In the genomic region with DNA sequence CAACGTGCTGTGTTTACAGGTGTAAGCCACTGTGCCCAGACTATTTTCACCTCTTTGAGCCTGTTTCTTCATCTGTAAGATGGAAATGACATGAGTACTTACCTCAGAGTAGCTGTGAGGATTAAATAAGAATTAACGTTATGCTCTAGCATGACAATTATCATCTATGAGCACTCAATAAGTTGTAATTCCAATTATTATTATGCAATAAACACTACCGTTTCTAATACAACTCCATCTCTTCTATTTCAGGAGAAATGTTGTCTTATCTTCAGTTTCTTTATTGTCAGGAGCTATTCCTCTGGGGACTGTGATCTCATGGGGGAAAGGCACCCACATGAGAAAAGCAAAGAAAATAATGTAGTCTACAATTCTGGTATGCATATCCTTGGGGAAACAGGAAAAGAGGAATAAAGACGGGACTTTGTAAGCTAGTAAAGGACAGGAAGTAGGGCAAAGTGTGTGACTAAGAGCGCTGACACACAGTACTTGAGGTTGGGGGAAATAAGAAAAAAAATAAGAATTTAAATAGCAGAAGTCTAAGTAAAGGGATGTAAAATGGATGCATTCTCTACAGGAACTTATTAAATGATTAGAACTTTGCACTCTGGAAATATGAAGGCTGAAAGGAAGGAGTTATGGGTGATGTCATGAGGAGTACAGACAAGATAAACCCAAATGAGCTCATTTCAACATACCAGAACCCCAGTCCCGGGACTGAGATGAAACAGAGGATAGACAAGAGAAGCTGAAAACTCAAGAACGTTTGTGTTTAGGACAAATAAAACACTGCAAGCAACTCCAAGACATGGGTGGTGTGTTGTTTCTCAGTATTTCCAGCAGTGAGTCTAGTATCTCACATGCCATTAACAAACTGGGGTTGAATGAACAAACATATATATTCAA, we compare ENCODE assay signal across 1 cellular context.
TF ChIP-seq lines count a peak whose summit lies in the region.

No MANE protein-coding gene starts in this region.

TF ChIP-seq in HCT116, 20 proteins besides CTCF, POLR2A, EP300 and RAD21:
- TF ChIP-seq SP1 (IDR thresholded peaks at IDR 0.05; ENCODE audit: low read depth) (0 out of 2 replicates have a peak, but pooled peaks have one; percentile 10), MAX (IDR thresholded peaks at IDR 0.05) (no peak), JUND (IDR thresholded peaks at IDR 0.05) (no peak), CEBPB (IDR thresholded peaks at IDR 0.05; ENCODE audit: low read depth) (no peak), SRF (IDR thresholded peaks at IDR 0.05; ENCODE audit: low read depth) (no peak)
